ENCODE assay signal across 8 cellular contexts in genomic region chr4:145097821-145098674, GRCh38. TPM values are rescaled to one million over a fixed set of nuclear protein-coding genes. Genes with fewer than 3 reads are reported as not detected.
DNase-seq lines count a peak whose midpoint lies in the region; ATAC-seq and TF ChIP-seq lines count a peak whose summit lies in the region.

Gene ABCE1, plus strand, starts transcription at chr4:145098311. Its CDS starts 6,102 bp downstream, at chr4:145104413.
Gene ANAPC10, minus strand, starts transcription at chr4:145098196. Its CDS starts 2,097 bp downstream, at chr4:145096099.

- peaks cover 0 to 26% (median 7%) of the 10 kb centered on the region in 4 donors for H3K4me1 ChIP-seq in Peyer's patch
- peaks cover 0 to 36% of the 10 kb centered on the region in 2 donors for H3K4me1 ChIP-seq in muscle layer of duodenum (ENCODE audit: control insufficient read depth in 1 of 2, insufficient read depth in 2 of 2, low read length in 2 of 2)

- H3K27ac ChIP-seq in KOPT-K1 (ENCODE audit: low read depth, low read length, poor library complexity, severe bottlenecking) (peak within 1 kb of the TSS; percentile 85), Peyer's patch (peak within 1 kb of the TSS; percentile 80 to 91 (median 86)), muscle layer of duodenum (ENCODE audit: low read length) (peak within 1 kb of the TSS; percentile 98)

- peak; percentile 73 for ATAC-seq in GM21786 (IDR thresholded peaks at IDR 0.05; ENCODE audit: unreplicated experiment)
- ATAC-seq in esophagus mucosa = peak; percentile 99

- peak; percentile 89 for DNase-seq in DMS79 (lab: John Stamatoyannopoulos, UW)
- DNase-seq in Peyer's patch = peak; percentile 92 to 98 (median 95)
- DNase-seq in activated T-cell treated with anti-CD3 and anti-CD28 coated beads, Interleukin-2, amount 50 U/mL, for 48 hours = peak; percentile 92 to 94
- peak; percentile 96 for DNase-seq in stimulated activated CD8-positive, alpha-beta memory T cell treated with anti-CD3 and anti-CD28 coated beads, Interleukin-7, amount 100 ng/mL, for 4 hours (ENCODE audit: low read depth in 2 of 2)

- no peaks in the 10 kb centered on the region for H3K27me3 ChIP-seq in Peyer's patch
- H3K27me3 ChIP-seq in muscle layer of duodenum (ENCODE audit: low read depth, low read length) = no peaks in the 10 kb centered on the region

- H3K4me3 ChIP-seq in Peyer's patch = peak within 1 kb of the TSS; percentile 58 to 92 (median 68)
- H3K4me3 ChIP-seq in muscle layer of duodenum (ENCODE audit: low read depth in 1 of 2, low read length in 2 of 2) = peak within 1 kb of the TSS; percentile 83 to 95

- peak in 1 of 6 experiments; percentile 9 for TF ChIP-seq CTCF in Peyer's patch (IDR thresholded peaks at IDR 0.05)

- H3K9me3 ChIP-seq in KOPT-K1 (ENCODE audit: insufficient read depth, low read length, poor library complexity, severe bottlenecking) (peaks cover 12% of the 10 kb centered on the region), Peyer's patch (peaks cover 0 to 7% (median 0%) of the 10 kb centered on the region in 4 donors), muscle layer of duodenum (ENCODE audit: control insufficient read depth in 1 of 2, low read length in 2 of 2) (peaks cover 5 to 8% of the 10 kb centered on the region in 2 donors)

- TF ChIP-seq POLR2A in Peyer's patch (IDR thresholded peaks at IDR 0.05) = peak; percentile 28 to 37

- H3K36me3 ChIP-seq in KOPT-K1 (ENCODE audit: insufficient read depth, low read length) = peaks cover 52% of the 10 kb centered on the region
- H3K36me3 ChIP-seq in Peyer's patch = peaks cover 0 to 29% (median 2%) of the 10 kb centered on the region in 3 donors
- peaks cover 13 to 28% of the 10 kb centered on the region in 2 donors for H3K36me3 ChIP-seq in muscle layer of duodenum (ENCODE audit: control insufficient read depth in 1 of 2, insufficient read depth in 2 of 2, low read length in 2 of 2)

RNA-seq across cellular contexts. Expression of gene ABCE1, which starts in this region (rescaled TPM):
- total RNA-seq in Peyer's patch = 10 to 100 TPM; 15.4 to 56.9 (median 32.9) TPM
- 49.3 TPM for total RNA-seq in esophagus mucosa

RNA-seq across cellular contexts. Expression of gene ANAPC10, which starts in this region (rescaled TPM):
- total RNA-seq in Peyer's patch = 10 to 100 TPM; 11.7 to 75.9 (median 18.9) TPM
- total RNA-seq in esophagus mucosa = 13.5 TPM

Comparison
In these comparisons a context has a peak if more than half of its experiments do, and no peak if none do; other contexts are left out.
1. Peak in every context shown above with its lines: DNase-seq, ATAC-seq, H3K4me3 ChIP-seq and H3K27ac ChIP-seq.